Comparison of ENCODE assay signal across 13 cellular contexts in genomic region chr20:25315418-25316210, GRCh38.
DNase-seq lines count a peak whose midpoint lies in the region; ATAC-seq, FAIRE-seq and TF ChIP-seq lines count a peak whose summit lies in the region.
"Had no signal": no experiment of that assay in that cellular context is flagged by ENCODE, and none has a peak within 500 bp of the region (broad histone marks: within the 10 kb centered on the region; RNA-seq: fewer than 3 reads in every experiment).

No MANE protein-coding gene starts in this region.

- ATAC-seq in SK-N-SH treated with all-trans-retinoic acid at 6 μM for 48 hours (peak; percentile 66), left lobe of liver (no peak)

- H3K9me3 Mint-ChIP-seq in activated naive CD4-positive, alpha-beta T cell treated with anti-CD3 and anti-CD28 coated beads, Interleukin-2, amount 50 U/mL, for 24 hours: no peaks in the 10 kb centered on the region
- H3K9me3 Mint-ChIP-seq in endothelial cell (ENCODE audit: unreplicated experiment): no peaks in the 10 kb centered on the region

- peak overlapping the region; percentile 21 for H3K27ac Mint-ChIP-seq in activated naive CD4-positive, alpha-beta T cell treated with anti-CD3 and anti-CD28 coated beads, Interleukin-2, amount 50 U/mL, for 24 hours
- H3K27ac Mint-ChIP-seq in endothelial cell (ENCODE audit: unreplicated experiment): no peak overlapping the region

- H3K27me3 Mint-ChIP-seq in activated naive CD4-positive, alpha-beta T cell treated with anti-CD3 and anti-CD28 coated beads, Interleukin-2, amount 50 U/mL, for 24 hours: no peaks in the 10 kb centered on the region
- H3K27me3 Mint-ChIP-seq in endothelial cell (ENCODE audit: unreplicated experiment): peaks cover 1% of the 10 kb centered on the region

- H3K4me1 Mint-ChIP-seq in activated naive CD4-positive, alpha-beta T cell treated with anti-CD3 and anti-CD28 coated beads, Interleukin-2, amount 50 U/mL, for 24 hours: peaks cover 18% of the 10 kb centered on the region
- peaks cover 2% of the 10 kb centered on the region for H3K4me1 Mint-ChIP-seq in endothelial cell (ENCODE audit: unreplicated experiment)

- H3K4me3 Mint-ChIP-seq in activated naive CD4-positive, alpha-beta T cell treated with anti-CD3 and anti-CD28 coated beads, Interleukin-2, amount 50 U/mL, for 24 hours: no peak overlapping the region
- H3K4me3 Mint-ChIP-seq in endothelial cell (ENCODE audit: unreplicated experiment): no peak overlapping the region

- no peak for DNase-seq in activated naive CD4-positive, alpha-beta T cell (lab: John Stamatoyannopoulos, UW)
- peak; percentile 33 for DNase-seq in left lobe of liver (ENCODE audit: low spot score)
- DNase-seq in urothelium cell line (ENCODE audit: low spot score): peak; percentile 60
- no peak for DNase-seq in endothelial cell (ENCODE audit: low spot score)
- no peak for DNase-seq in NCI-H146 treated with DMSO at 0.1 percent for 48 hours (lab: John Stamatoyannopoulos, UW; ENCODE audit: unreplicated experiment)
- no peak for DNase-seq in NCI-H2196 (lab: John Stamatoyannopoulos, UW; ENCODE audit: unreplicated experiment)
- DNase-seq: amygdala; C1 segment of cervical spinal cord; NCI-H187; stimulated activated CD4-positive, alpha-beta T cell treated with anti-CD3 and anti-CD28 coated beads, Interleukin-2, amount 100 ng/mL, for 48 hours had no signal

- no peak for FAIRE-seq in urothelium cell line (lab: Jason Lieb, UNC)
- FAIRE-seq: GM19239 had no signal

- peaks cover 5% of the 10 kb centered on the region for H3K36me3 Mint-ChIP-seq in activated naive CD4-positive, alpha-beta T cell treated with anti-CD3 and anti-CD28 coated beads, Interleukin-2, amount 50 U/mL, for 24 hours
- H3K36me3 Mint-ChIP-seq in endothelial cell (ENCODE audit: low read depth, unreplicated experiment): peaks cover 1% of the 10 kb centered on the region

- TF ChIP-seq CTCF in endothelial cell (IDR thresholded peaks at IDR 0.05; ENCODE audit: unreplicated experiment): no peak

TF ChIP-seq in SK-N-SH treated with all-trans-retinoic acid at 6 μM for 48 hours, 23 proteins besides CTCF, POLR2A, EP300 and RAD21:
- TF ChIP-seq TSHZ2 (CRISPR knock-in tag; IDR thresholded peaks at IDR 0.05): no peak
- no peak for TF ChIP-seq TCF4 (CRISPR knock-in tag; IDR thresholded peaks at IDR 0.05; ENCODE audit: borderline replicate concordance)
- peak; percentile 71; the same call in 1 of the 2 replicates for TF ChIP-seq PATZ1 (CRISPR knock-in tag; IDR thresholded peaks at IDR 0.05; ENCODE audit: borderline replicate concordance)
- TF ChIP-seq GLIS3 (CRISPR knock-in tag; IDR thresholded peaks at IDR 0.05): no peak

Comparison
In these comparisons a context has a peak if more than half of its experiments do, and no peak if none do; other contexts are left out.
1. DNase-seq: peak in left lobe of liver (single experiment) and urothelium cell line (single experiment); none in activated naive CD4-positive, alpha-beta T cell (0 of 4), endothelial cell (single experiment), NCI-H146 treated with DMSO at 0.1 percent for 48 hours (single experiment) and NCI-H2196 (single experiment).